ENCODE assay signal across 7 cellular contexts in genomic region chr12:90854136-90854689, GRCh38.
DNase-seq lines count a peak whose midpoint lies in the region; ATAC-seq lines count a peak whose summit lies in the region.

No MANE protein-coding gene starts in this region.

- peak; percentile 72 for ATAC-seq in GM19035 (IDR thresholded peaks at IDR 0.05; ENCODE audit: unreplicated experiment)
- peak; percentile 73 for ATAC-seq in HG03378 (IDR thresholded peaks at IDR 0.05; ENCODE audit: unreplicated experiment)

- DNase-seq in DMS53 treated with DMSO at 0.1 percent for 48 hours (lab: John Stamatoyannopoulos, UW; ENCODE audit: unreplicated experiment): peak; percentile 78
- peak; percentile 2 for DNase-seq in NOMO-1 treated with dmso at 0.1 percent for 144 hours (lab: John Stamatoyannopoulos, UW; ENCODE audit: unreplicated experiment)
- DNase-seq in dermis microvascular lymphatic vessel endothelial cell (ENCODE audit: low read depth in 2 of 2): peak; percentile 33 to 65
- DNase-seq in middle frontal gyrus (ENCODE audit: extremely low spot score, low spot score): peak; percentile 66
- DNase-seq in NCI-H2107 (lab: John Stamatoyannopoulos, UW): no peak
